Comparison of ENCODE assay signal across 1 cellular context in genomic region chr17:67217446-67217845, GRCh38.
A peak's percentile ranks its signal among the peaks of the same experiment; 100 is the strongest.
TF ChIP-seq lines count a peak whose summit lies in the region.

No MANE protein-coding gene starts in this region.

TF ChIP-seq in K562, 482 proteins besides CTCF, POLR2A, EP300 and RAD21 (continued from another document and continues in another):
- TF ChIP-seq FUS (optimal IDR thresholded peaks at IDR 0.05; ENCODE audit: low read depth, low read length), result no peak
- no peak for TF ChIP-seq CAMTA2 (CRISPR knock-in tag; conservative IDR thresholded peaks at IDR 0.05)
- TF ChIP-seq SIN3B (IDR thresholded peaks at IDR 0.05; ENCODE audit: low read depth), result no peak
- peak; percentile 25; the same call in 1 of the 2 replicates for TF ChIP-seq SOX6 (IDR thresholded peaks at IDR 0.05)
- TF ChIP-seq POLR2B (IDR thresholded peaks at IDR 0.05; ENCODE audit: low read depth, partially characterized antibody), result no peak
- TF ChIP-seq MBD2 (IDR thresholded peaks at IDR 0.05; ENCODE audit: borderline replicate concordance, low read depth), result no peak
- no peak for TF ChIP-seq MCM7 (IDR thresholded peaks at IDR 0.05)
- TF ChIP-seq ZEB2 (IDR thresholded peaks at IDR 0.05), result no peak
- no peak for TF ChIP-seq GTF2F1 (IDR thresholded peaks at IDR 0.05; ENCODE audit: low read depth, low read length)
- no peak for TF ChIP-seq TGIF2 (CRISPR knock-in tag; IDR thresholded peaks at IDR 0.05)
- no peak for TF ChIP-seq EZH2 (IDR thresholded peaks at IDR 0.05; ENCODE audit: borderline replicate concordance, low read depth, low read length)
- TF ChIP-seq CBX3 (IDR thresholded peaks at IDR 0.05; ENCODE audit: borderline replicate concordance in 1 of 2, low read length in 2 of 2), result no peak
- no peak for TF ChIP-seq ZNF41 (CRISPR knock-in tag; conservative IDR thresholded peaks at IDR 0.05)
- no peak for TF ChIP-seq MEIS2 (IDR thresholded peaks at IDR 0.05; ENCODE audit: partially characterized antibody)
- no peak for TF ChIP-seq IFI16 (CRISPR knock-in tag; IDR thresholded peaks at IDR 0.05)
- no peak for TF ChIP-seq HNRNPH1 (optimal IDR thresholded peaks at IDR 0.05; ENCODE audit: low read depth, low read length)
- TF ChIP-seq PATZ1 (CRISPR knock-in tag; IDR thresholded peaks at IDR 0.05; ENCODE audit: borderline replicate concordance), result no peak
- TF ChIP-seq RBM39 (optimal IDR thresholded peaks at IDR 0.05; ENCODE audit: low read depth, low read length), result no peak
- TF ChIP-seq, protein P1, sequence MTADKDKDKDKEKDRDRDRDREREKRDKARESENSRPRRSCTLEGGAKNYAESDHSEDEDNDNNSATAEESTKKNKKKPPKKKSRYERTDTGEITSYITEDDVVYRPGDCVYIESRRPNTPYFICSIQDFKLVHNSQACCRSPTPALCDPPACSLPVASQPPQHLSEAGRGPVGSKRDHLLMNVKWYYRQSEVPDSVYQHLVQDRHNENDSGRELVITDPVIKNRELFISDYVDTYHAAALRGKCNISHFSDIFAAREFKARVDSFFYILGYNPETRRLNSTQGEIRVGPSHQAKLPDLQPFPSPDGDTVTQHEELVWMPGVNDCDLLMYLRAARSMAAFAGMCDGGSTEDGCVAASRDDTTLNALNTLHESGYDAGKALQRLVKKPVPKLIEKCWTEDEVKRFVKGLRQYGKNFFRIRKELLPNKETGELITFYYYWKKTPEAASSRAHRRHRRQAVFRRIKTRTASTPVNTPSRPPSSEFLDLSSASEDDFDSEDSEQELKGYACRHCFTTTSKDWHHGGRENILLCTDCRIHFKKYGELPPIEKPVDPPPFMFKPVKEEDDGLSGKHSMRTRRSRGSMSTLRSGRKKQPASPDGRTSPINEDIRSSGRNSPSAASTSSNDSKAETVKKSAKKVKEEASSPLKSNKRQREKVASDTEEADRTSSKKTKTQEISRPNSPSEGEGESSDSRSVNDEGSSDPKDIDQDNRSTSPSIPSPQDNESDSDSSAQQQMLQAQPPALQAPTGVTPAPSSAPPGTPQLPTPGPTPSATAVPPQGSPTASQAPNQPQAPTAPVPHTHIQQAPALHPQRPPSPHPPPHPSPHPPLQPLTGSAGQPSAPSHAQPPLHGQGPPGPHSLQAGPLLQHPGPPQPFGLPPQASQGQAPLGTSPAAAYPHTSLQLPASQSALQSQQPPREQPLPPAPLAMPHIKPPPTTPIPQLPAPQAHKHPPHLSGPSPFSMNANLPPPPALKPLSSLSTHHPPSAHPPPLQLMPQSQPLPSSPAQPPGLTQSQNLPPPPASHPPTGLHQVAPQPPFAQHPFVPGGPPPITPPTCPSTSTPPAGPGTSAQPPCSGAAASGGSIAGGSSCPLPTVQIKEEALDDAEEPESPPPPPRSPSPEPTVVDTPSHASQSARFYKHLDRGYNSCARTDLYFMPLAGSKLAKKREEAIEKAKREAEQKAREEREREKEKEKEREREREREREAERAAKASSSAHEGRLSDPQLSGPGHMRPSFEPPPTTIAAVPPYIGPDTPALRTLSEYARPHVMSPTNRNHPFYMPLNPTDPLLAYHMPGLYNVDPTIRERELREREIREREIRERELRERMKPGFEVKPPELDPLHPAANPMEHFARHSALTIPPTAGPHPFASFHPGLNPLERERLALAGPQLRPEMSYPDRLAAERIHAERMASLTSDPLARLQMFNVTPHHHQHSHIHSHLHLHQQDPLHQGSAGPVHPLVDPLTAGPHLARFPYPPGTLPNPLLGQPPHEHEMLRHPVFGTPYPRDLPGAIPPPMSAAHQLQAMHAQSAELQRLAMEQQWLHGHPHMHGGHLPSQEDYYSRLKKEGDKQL (CRISPR knock-in tag; IDR thresholded peaks at IDR 0.05; ENCODE audit: borderline replicate concordance), result no peak
- TF ChIP-seq ASH1L (IDR thresholded peaks at IDR 0.05; ENCODE audit: borderline replicate concordance, low read depth, partially characterized antibody), result no peak
- TF ChIP-seq CBX5 (IDR thresholded peaks at IDR 0.05; ENCODE audit: borderline replicate concordance, low read depth), result no peak
- no peak for TF ChIP-seq MAFK (IDR thresholded peaks at IDR 0.05; ENCODE audit: low read length)
- TF ChIP-seq TFAP4 (CRISPR knock-in tag; IDR thresholded peaks at IDR 0.05; ENCODE audit: borderline replicate concordance), result peak; percentile 25; the same call in 1 of the 2 replicates
- TF ChIP-seq ARID2 (IDR thresholded peaks at IDR 0.05), result no peak
- TF ChIP-seq ZBTB34 (CRISPR knock-in tag; IDR thresholded peaks at IDR 0.05), result no peak
- TF ChIP-seq, protein P2, sequence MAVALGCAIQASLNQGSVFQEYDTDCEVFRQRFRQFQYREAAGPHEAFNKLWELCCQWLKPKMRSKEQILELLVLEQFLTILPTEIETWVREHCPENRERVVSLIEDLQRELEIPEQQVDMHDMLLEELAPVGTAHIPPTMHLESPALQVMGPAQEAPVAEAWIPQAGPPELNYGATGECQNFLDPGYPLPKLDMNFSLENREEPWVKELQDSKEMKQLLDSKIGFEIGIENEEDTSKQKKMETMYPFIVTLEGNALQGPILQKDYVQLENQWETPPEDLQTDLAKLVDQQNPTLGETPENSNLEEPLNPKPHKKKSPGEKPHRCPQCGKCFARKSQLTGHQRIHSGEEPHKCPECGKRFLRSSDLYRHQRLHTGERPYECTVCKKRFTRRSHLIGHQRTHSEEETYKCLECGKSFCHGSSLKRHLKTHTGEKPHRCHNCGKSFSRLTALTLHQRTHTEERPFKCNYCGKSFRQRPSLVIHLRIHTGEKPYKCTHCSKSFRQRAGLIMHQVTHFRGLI (CRISPR knock-in tag; IDR thresholded peaks at IDR 0.05), result no peak
- TF ChIP-seq PTTG1 (tag; IDR thresholded peaks at IDR 0.05; ENCODE audit: low read depth), result no peak
- TF ChIP-seq, protein P3, sequence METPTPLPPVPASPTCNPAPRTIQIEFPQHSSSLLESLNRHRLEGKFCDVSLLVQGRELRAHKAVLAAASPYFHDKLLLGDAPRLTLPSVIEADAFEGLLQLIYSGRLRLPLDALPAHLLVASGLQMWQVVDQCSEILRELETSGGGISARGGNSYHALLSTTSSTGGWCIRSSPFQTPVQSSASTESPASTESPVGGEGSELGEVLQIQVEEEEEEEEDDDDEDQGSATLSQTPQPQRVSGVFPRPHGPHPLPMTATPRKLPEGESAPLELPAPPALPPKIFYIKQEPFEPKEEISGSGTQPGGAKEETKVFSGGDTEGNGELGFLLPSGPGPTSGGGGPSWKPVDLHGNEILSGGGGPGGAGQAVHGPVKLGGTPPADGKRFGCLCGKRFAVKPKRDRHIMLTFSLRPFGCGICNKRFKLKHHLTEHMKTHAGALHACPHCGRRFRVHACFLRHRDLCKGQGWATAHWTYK (CRISPR knock-in tag; IDR thresholded peaks at IDR 0.05), result no peak
- no peak for TF ChIP-seq SPI1 (IDR thresholded peaks at IDR 0.05; ENCODE audit: borderline replicate concordance, low read depth, low read length)
- TF ChIP-seq, protein P4, sequence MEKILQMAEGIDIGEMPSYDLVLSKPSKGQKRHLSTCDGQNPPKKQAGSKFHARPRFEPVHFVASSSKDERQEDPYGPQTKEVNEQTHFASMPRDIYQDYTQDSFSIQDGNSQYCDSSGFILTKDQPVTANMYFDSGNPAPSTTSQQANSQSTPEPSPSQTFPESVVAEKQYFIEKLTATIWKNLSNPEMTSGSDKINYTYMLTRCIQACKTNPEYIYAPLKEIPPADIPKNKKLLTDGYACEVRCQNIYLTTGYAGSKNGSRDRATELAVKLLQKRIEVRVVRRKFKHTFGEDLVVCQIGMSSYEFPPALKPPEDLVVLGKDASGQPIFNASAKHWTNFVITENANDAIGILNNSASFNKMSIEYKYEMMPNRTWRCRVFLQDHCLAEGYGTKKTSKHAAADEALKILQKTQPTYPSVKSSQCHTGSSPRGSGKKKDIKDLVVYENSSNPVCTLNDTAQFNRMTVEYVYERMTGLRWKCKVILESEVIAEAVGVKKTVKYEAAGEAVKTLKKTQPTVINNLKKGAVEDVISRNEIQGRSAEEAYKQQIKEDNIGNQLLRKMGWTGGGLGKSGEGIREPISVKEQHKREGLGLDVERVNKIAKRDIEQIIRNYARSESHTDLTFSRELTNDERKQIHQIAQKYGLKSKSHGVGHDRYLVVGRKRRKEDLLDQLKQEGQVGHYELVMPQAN (IDR thresholded peaks at IDR 0.05; ENCODE audit: borderline replicate concordance), result no peak
- TF ChIP-seq ZNF124 (CRISPR knock-in tag; IDR thresholded peaks at IDR 0.05), result no peak
- TF ChIP-seq ZKSCAN3 (CRISPR knock-in tag; IDR thresholded peaks at IDR 0.05), result no peak
- no peak for TF ChIP-seq ZNF699 (CRISPR knock-in tag; IDR thresholded peaks at IDR 0.05; ENCODE audit: insufficient replicate concordance)
- TF ChIP-seq SP2 (IDR thresholded peaks at IDR 0.05; ENCODE audit: extremely low read depth, low read depth, low read length, poor library complexity, severe bottlenecking), result no peak
- no peak for TF ChIP-seq ARNT (IDR thresholded peaks at IDR 0.05)
- TF ChIP-seq, protein P5, sequence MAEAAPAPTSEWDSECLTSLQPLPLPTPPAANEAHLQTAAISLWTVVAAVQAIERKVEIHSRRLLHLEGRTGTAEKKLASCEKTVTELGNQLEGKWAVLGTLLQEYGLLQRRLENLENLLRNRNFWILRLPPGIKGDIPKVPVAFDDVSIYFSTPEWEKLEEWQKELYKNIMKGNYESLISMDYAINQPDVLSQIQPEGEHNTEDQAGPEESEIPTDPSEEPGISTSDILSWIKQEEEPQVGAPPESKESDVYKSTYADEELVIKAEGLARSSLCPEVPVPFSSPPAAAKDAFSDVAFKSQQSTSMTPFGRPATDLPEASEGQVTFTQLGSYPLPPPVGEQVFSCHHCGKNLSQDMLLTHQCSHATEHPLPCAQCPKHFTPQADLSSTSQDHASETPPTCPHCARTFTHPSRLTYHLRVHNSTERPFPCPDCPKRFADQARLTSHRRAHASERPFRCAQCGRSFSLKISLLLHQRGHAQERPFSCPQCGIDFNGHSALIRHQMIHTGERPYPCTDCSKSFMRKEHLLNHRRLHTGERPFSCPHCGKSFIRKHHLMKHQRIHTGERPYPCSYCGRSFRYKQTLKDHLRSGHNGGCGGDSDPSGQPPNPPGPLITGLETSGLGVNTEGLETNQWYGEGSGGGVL (CRISPR knock-in tag; IDR thresholded peaks at IDR 0.05), result no peak
- TF ChIP-seq, protein P6, sequence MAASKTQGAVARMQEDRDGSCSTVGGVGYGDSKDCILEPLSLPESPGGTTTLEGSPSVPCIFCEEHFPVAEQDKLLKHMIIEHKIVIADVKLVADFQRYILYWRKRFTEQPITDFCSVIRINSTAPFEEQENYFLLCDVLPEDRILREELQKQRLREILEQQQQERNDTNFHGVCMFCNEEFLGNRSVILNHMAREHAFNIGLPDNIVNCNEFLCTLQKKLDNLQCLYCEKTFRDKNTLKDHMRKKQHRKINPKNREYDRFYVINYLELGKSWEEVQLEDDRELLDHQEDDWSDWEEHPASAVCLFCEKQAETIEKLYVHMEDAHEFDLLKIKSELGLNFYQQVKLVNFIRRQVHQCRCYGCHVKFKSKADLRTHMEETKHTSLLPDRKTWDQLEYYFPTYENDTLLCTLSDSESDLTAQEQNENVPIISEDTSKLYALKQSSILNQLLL (CRISPR knock-in tag; IDR thresholded peaks at IDR 0.05; ENCODE audit: borderline replicate concordance), result no peak
- TF ChIP-seq ZNF24 (IDR thresholded peaks at IDR 0.05), result no peak
- TF ChIP-seq TCF3 (CRISPR knock-in tag; IDR thresholded peaks at IDR 0.05), result peak; percentile 94
- no peak for TF ChIP-seq ZNF639 (CRISPR knock-in tag; conservative IDR thresholded peaks at IDR 0.05 in 1 of 2, IDR thresholded peaks at IDR 0.05 in 1 of 2)
- TF ChIP-seq HES1 (IDR thresholded peaks at IDR 0.05; ENCODE audit: low read depth), result no peak
- no peak for TF ChIP-seq KDM4B (IDR thresholded peaks at IDR 0.05; ENCODE audit: borderline replicate concordance in 2 of 2, low read depth in 1 of 2)
- no peak for TF ChIP-seq RAD51 (IDR thresholded peaks at IDR 0.05; ENCODE audit: borderline replicate concordance, low read depth)
- TF ChIP-seq ZC3H11A (IDR thresholded peaks at IDR 0.05; ENCODE audit: low read depth, low read length), result no peak
- TF ChIP-seq L3MBTL2 (IDR thresholded peaks at IDR 0.05), result peak; percentile 49
- TF ChIP-seq MCM3 (IDR thresholded peaks at IDR 0.05), result no peak
